ENCODE assay signal across 13 cellular contexts in the genomic region with DNA sequence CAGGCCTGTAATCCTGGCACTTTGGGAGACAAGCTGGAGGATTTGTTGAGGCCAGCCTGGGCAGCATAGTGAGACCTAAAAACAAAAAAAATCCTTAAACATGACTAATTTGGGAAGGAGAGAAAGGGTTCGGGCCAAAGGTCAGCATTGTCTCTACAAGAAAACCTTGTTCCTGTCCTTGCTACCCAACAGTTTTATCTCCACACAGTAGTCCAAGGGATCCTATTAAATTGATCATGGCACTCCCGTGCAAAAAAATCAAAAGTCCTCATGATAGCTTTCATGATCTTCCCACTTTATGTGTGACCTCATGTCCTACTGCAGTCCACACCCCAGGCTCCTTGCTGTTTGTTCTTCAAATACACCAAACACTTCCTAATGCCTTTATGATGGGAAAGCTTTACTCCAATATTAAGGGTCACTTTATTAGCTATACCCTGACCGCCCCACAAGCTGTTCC. TPM values are rescaled to one million over a fixed set of nuclear protein-coding genes. Genes with fewer than 3 reads are reported as not detected.
A peak's percentile ranks its signal among the peaks of the same experiment; 100 is the strongest.
DNase-seq lines count a peak whose midpoint lies in the region; ATAC-seq and TF ChIP-seq lines count a peak whose summit lies in the region.
"Had no signal": no experiment of that assay in that cellular context is flagged by ENCODE, and none has a peak within 500 bp of the region (broad histone marks: within the 10 kb centered on the region; RNA-seq: fewer than 3 reads in every experiment).

No MANE protein-coding gene starts in this region.

- no peaks in the 10 kb centered on the region for H3K9me3 Mint-ChIP-seq in CD8-positive, alpha-beta memory T cell
- no peaks in the 10 kb centered on the region for H3K9me3 Mint-ChIP-seq in immature natural killer cell
- H3K9me3 Mint-ChIP-seq: memory B cell had no signal

- H3K27ac ChIP-seq in CD8-positive, alpha-beta memory T cell (ENCODE audit: low read depth, low read length) = no peak overlapping the region
- H3K27ac ChIP-seq: thyroid gland had no signal

- peak; percentile 9 for TF ChIP-seq POLR2A in GM18951 (IDR thresholded peaks at IDR 0.05; ENCODE audit: extremely low read depth, insufficient read depth, insufficient read length)

- H3K27me3 Mint-ChIP-seq in CD8-positive, alpha-beta memory T cell = peaks cover 0 to 2% of the 10 kb centered on the region in 2 donors
- peaks cover 13 to 20% (median 15%) of the 10 kb centered on the region in 3 donors for H3K27me3 Mint-ChIP-seq in immature natural killer cell (ENCODE audit: low read depth in 3 of 3)
- H3K27me3 Mint-ChIP-seq: memory B cell had no signal

- H3K4me3 ChIP-seq in CD8-positive, alpha-beta memory T cell (ENCODE audit: low read length) = no peak overlapping the region
- H3K4me3 ChIP-seq: thyroid gland had no signal

- peak overlapping the region in 7 of 8 donors; percentile 14 to 96 (median 57) for H3K27ac Mint-ChIP-seq in CD8-positive, alpha-beta memory T cell
- H3K27ac Mint-ChIP-seq in immature natural killer cell = peak overlapping the region in 5 of 6 donors; percentile 25 to 59 (median 40)

- H3K36me3 Mint-ChIP-seq in CD8-positive, alpha-beta memory T cell = peaks cover 4 to 66% (median 18%) of the 10 kb centered on the region in 3 donors
- peaks cover 8 to 37% (median 19%) of the 10 kb centered on the region in 3 donors for H3K36me3 Mint-ChIP-seq in immature natural killer cell

- in situ Hi-C loops in GM18951 (cut with MboI; ENCODE audit: low sequenced_read_pairs, unreplicated experiment) = no loop called here

- H3K4me1 Mint-ChIP-seq in CD8-positive, alpha-beta memory T cell = peaks cover 32 to 45% (median 36%) of the 10 kb centered on the region in 3 donors
- peaks cover 42 to 45% of the 10 kb centered on the region in 2 donors for H3K4me1 Mint-ChIP-seq in immature natural killer cell

- ATAC-seq in SK-N-SH treated with all-trans-retinoic acid at 6 μM for 48 hours (no peak), HG03196 (IDR thresholded peaks at IDR 0.05; ENCODE audit: unreplicated experiment) (no peak), GM18909 (IDR thresholded peaks at IDR 0.05; ENCODE audit: poor library complexity, unreplicated experiment) (no peak), HG03460 (IDR thresholded peaks at IDR 0.05; ENCODE audit: unreplicated experiment) (no peak)

- peaks cover 15% of the 10 kb centered on the region for H3K4me1 ChIP-seq in CD8-positive, alpha-beta memory T cell (ENCODE audit: insufficient read depth, low read length)

- H3K9me3 ChIP-seq in CD8-positive, alpha-beta memory T cell (ENCODE audit: low read length) = no peaks in the 10 kb centered on the region
- H3K9me3 ChIP-seq: thyroid gland had no signal

- H3K27me3 ChIP-seq in CD8-positive, alpha-beta memory T cell (ENCODE audit: insufficient read depth, low read length, poor library complexity, severe bottlenecking) = no peaks in the 10 kb centered on the region
- H3K27me3 ChIP-seq: thyroid gland had no signal

- H3K36me3 ChIP-seq in CD8-positive, alpha-beta memory T cell (ENCODE audit: insufficient read depth, low read length) = peaks cover 20% of the 10 kb centered on the region

- DNase-seq in CD8-positive, alpha-beta memory T cell = no peak
- DNase-seq in immature natural killer cell = no peak
- no peak for DNase-seq in NCI-H1694 treated with DMSO at 0.1 percent for 48 hours (lab: John Stamatoyannopoulos, UW)
- DNase-seq: NCI-H510A treated with DMSO at 0.1 percent for 48 hours, posterior cingulate gyrus, Right ventricle myocardium superior, thyroid gland had no signal

- CTCF ChIA-PET in CD8-positive, alpha-beta memory T cell (lab: Charles Lee) = interaction anchor here (0.8 kb wide), 1 partner anchor 16 kb away, joined by 3 read pairs; no protein-coding TSS in a partner anchor

- POLR2A ChIA-PET in CD8-positive, alpha-beta memory T cell (lab: Charles Lee) = no interaction called here

- H3K4me3 Mint-ChIP-seq in CD8-positive, alpha-beta memory T cell = peak overlapping the region in 1 of 7 donors; percentile 60
- H3K4me3 Mint-ChIP-seq in immature natural killer cell = no peak overlapping the region
- H3K4me3 Mint-ChIP-seq: memory B cell had no signal

TF ChIP-seq in SK-N-SH treated with all-trans-retinoic acid at 6 μM for 48 hours, 23 proteins besides CTCF, POLR2A, EP300 and RAD21 (continues in another document):
- TF ChIP-seq RARB (CRISPR knock-in tag; IDR thresholded peaks at IDR 0.05) (no peak), TCF4 (CRISPR knock-in tag; IDR thresholded peaks at IDR 0.05; ENCODE audit: borderline replicate concordance) (no peak), ZNF565 (CRISPR knock-in tag; conservative IDR thresholded peaks at IDR 0.05; ENCODE audit: low read depth) (0 out of 2 replicates have a peak, but pooled peaks have one; percentile 51), ZFP3 (CRISPR knock-in tag; IDR thresholded peaks at IDR 0.05) (no peak), TOX (CRISPR knock-in tag; IDR thresholded peaks at IDR 0.05; ENCODE audit: borderline replicate concordance) (no peak), ESRRG (CRISPR knock-in tag; IDR thresholded peaks at IDR 0.05) (peak; percentile 79; the same call in 1 of the 2 replicates), GLIS3 (CRISPR knock-in tag; IDR thresholded peaks at IDR 0.05) (peak; percentile 69; the same call in 1 of the 2 replicates), SNAI2 (CRISPR knock-in tag; IDR thresholded peaks at IDR 0.05) (no peak), ZNF8 (CRISPR knock-in tag; IDR thresholded peaks at IDR 0.05) (no peak), ARNTL (CRISPR knock-in tag; IDR thresholded peaks at IDR 0.05; ENCODE audit: borderline replicate concordance, low read depth) (no peak), ZFP30 (CRISPR knock-in tag; IDR thresholded peaks at IDR 0.05) (no peak), ZNF70 (CRISPR knock-in tag; IDR thresholded peaks at IDR 0.05) (no peak), PPARA (CRISPR knock-in tag; IDR thresholded peaks at IDR 0.05; ENCODE audit: borderline replicate concordance) (no peak), ISL1 (CRISPR knock-in tag; IDR thresholded peaks at IDR 0.05) (no peak)
- TF ChIP-seq, protein P1, sequence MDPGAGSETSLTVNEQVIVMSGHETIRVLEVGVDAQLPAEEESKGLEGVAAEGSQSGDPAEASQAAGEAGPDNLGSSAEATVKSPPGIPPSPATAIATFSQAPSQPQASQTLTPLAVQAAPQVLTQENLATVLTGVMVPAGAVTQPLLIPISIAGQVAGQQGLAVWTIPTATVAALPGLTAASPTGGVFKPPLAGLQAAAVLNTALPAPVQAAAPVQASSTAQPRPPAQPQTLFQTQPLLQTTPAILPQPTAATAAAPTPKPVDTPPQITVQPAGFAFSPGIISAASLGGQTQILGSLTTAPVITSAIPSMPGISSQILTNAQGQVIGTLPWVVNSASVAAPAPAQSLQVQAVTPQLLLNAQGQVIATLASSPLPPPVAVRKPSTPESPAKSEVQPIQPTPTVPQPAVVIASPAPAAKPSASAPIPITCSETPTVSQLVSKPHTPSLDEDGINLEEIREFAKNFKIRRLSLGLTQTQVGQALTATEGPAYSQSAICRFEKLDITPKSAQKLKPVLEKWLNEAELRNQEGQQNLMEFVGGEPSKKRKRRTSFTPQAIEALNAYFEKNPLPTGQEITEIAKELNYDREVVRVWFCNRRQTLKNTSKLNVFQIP (CRISPR knock-in tag; IDR thresholded peaks at IDR 0.05; ENCODE audit: borderline replicate concordance, low read depth) = peak; percentile 46; the same call in 1 of the 2 replicates
- TF ChIP-seq, protein P2, sequence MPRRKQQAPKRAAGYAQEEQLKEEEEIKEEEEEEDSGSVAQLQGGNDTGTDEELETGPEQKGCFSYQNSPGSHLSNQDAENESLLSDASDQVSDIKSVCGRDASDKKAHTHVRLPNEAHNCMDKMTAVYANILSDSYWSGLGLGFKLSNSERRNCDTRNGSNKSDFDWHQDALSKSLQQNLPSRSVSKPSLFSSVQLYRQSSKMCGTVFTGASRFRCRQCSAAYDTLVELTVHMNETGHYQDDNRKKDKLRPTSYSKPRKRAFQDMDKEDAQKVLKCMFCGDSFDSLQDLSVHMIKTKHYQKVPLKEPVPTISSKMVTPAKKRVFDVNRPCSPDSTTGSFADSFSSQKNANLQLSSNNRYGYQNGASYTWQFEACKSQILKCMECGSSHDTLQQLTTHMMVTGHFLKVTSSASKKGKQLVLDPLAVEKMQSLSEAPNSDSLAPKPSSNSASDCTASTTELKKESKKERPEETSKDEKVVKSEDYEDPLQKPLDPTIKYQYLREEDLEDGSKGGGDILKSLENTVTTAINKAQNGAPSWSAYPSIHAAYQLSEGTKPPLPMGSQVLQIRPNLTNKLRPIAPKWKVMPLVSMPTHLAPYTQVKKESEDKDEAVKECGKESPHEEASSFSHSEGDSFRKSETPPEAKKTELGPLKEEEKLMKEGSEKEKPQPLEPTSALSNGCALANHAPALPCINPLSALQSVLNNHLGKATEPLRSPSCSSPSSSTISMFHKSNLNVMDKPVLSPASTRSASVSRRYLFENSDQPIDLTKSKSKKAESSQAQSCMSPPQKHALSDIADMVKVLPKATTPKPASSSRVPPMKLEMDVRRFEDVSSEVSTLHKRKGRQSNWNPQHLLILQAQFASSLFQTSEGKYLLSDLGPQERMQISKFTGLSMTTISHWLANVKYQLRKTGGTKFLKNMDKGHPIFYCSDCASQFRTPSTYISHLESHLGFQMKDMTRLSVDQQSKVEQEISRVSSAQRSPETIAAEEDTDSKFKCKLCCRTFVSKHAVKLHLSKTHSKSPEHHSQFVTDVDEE (CRISPR knock-in tag; IDR thresholded peaks at IDR 0.05) = no peak

RNA-seq across cellular contexts. Expression of a gene that starts 4.2 kb away (rescaled TPM):
- total RNA-seq in CD8-positive, alpha-beta memory T cell = 1,000 to 10,000 TPM; 2,200 to 2,237 TPM
- 4,233 TPM for polyA plus RNA-seq in CD8-positive, alpha-beta memory T cell
- 1,000 to 10,000 TPM; 2,712 to 5,031 (median 2,871) TPM for polyA plus RNA-seq in immature natural killer cell

RNA-seq across cellular contexts. Expression of a gene that starts 4.3 kb away (rescaled TPM):
- 1 to 10 TPM; 6.1 to 7.2 TPM for total RNA-seq in CD8-positive, alpha-beta memory T cell
- polyA plus RNA-seq in CD8-positive, alpha-beta memory T cell = 5.3 TPM
- polyA plus RNA-seq in immature natural killer cell = 1 to 10 TPM; 2.1 to 4.7 (median 4.0) TPM

RNA-seq across cellular contexts. Expression of a gene that starts 24.0 kb away (rescaled TPM):
- 1 to 10 TPM; 7.9 to 8.4 TPM for total RNA-seq in CD8-positive, alpha-beta memory T cell
- 57.1 TPM for polyA plus RNA-seq in CD8-positive, alpha-beta memory T cell
- polyA plus RNA-seq in immature natural killer cell = 10 to 100 TPM; 15.5 to 24.4 (median 16.2) TPM
